ENCODE assay signal across 8 cellular contexts in the genomic region with DNA sequence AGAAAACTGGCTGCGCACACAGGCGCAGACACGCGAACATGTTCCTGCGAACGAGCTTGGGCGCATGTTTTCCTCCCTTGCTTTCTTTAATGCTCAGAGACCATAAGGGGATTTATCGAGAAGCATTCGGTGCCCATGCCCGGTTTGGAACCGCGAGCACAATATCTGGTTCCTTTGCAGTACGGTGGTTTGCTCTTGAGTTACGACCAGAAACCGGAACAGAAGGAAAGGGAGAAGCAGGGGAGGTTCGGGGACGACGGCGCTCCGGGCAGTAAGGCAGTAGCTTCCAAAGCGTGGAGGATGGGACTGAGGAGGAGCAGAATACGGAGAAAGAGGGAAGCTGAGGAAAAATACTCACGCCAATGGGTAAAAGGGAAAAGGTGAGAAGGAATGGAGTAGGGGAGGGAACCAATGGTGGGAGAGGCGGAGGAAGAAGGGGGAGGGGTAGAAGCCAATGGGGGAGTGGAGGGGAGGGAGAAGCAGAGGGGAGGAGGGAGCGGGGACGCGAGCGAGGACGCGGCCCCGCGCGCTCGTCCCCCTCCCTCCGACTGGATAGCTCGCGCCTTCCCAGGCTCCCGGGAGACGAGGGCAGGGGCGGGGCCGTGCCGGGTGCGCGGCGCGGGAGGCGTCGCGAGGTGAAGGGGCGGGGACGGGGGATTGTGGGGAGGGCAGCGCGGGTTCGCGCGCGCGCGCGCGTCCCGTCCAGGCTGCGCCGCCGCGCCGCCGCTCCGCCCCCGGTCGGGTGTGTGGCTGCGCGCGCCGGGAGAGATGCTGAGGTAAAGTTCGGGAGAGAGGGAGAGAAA. TPM values are rescaled to one million over a fixed set of nuclear protein-coding genes. Genes with fewer than 3 reads are reported as not detected.
DNase-seq lines count a peak whose midpoint lies in the region; ATAC-seq and TF ChIP-seq lines count a peak whose summit lies in the region.

No MANE protein-coding gene starts in this region.

- H3K36me3 Mint-ChIP-seq in activated CD4-positive, alpha-beta memory T cell treated with anti-CD3 and anti-CD28 coated beads, Interleukin-2, amount 10 ng/mL, durations not matched to agents 7 days and 5 days (ENCODE audit: low read depth) = peaks cover 13% of the 10 kb centered on the region

- TF ChIP-seq CTCF in AG10803 (conservative IDR thresholded peaks at IDR 0.05; ENCODE audit: low read length) (no peak), lung (IDR thresholded peaks at IDR 0.05; ENCODE audit: control extremely low read depth, extremely low read depth) (no peak)

- no peaks in the 10 kb centered on the region for H3K9me3 Mint-ChIP-seq in activated CD4-positive, alpha-beta memory T cell treated with anti-CD3 and anti-CD28 coated beads, Interleukin-2, amount 10 ng/mL, durations not matched to agents 7 days and 5 days

- POLR2A ChIA-PET in activated CD4-positive, alpha-beta memory T cell treated with anti-CD3 and anti-CD28 coated beads, Interleukin-2, amount 10 ng/mL, durations not matched to agents 7 days and 5 days (lab: Charles Lee) = interaction anchor here (0.7 to 3.1 kb wide), 10 partner anchors 9 to 656 kb away, joined by 3 to 13 read pairs (median 4); partner anchors contain the start of genes HEATR5A and RNU6-8

- no peaks in the 10 kb centered on the region for H3K27me3 ChIP-seq in ectodermal cell (ENCODE audit: control insufficient read depth, insufficient read depth, low read length, poor library complexity, severe bottlenecking)
- no peaks in the 10 kb centered on the region for H3K27me3 ChIP-seq in lung (ENCODE audit: control insufficient read depth, insufficient read depth)

- peak; percentile 96 for DNase-seq in AG10803 (ENCODE audit: low read depth)
- DNase-seq in NCI-H510A treated with DMSO at 0.1 percent for 48 hours (lab: John Stamatoyannopoulos, UW) = peak; percentile 90
- DNase-seq in activated CD4-positive, alpha-beta memory T cell treated with anti-CD3 and anti-CD28 coated beads, Interleukin-2, amount 10 ng/mL, durations not matched to agents 7 days and 5 days = peak; percentile 84
- peak; percentile 95 for DNase-seq in lung (ENCODE audit: low spot score)
- peak; percentile 47 to 65 (median 58) for DNase-seq in stimulated activated CD4-positive, alpha-beta T cell treated with anti-CD3 and anti-CD28 coated beads, TNF-alpha, amount 100 ng/mL, for 1 hour (ENCODE audit: low read depth in 3 of 3, low spot score in 1 of 3)

- 0 to 1% methylated on average over 76 of the region's 76 CpGs for WGBS in ectodermal cell, 2 experiments
- 0 to 1% methylated on average over 41 to 76 of the region's 76 CpGs for WGBS in lung, 2 donors

- peaks cover 18% of the 10 kb centered on the region for H3K27me3 Mint-ChIP-seq in activated CD4-positive, alpha-beta memory T cell treated with anti-CD3 and anti-CD28 coated beads, Interleukin-2, amount 10 ng/mL, durations not matched to agents 7 days and 5 days

- peaks cover 5% of the 10 kb centered on the region for H3K4me1 ChIP-seq in ectodermal cell (ENCODE audit: control insufficient read depth, insufficient read depth, low read length)
- peaks cover 0 to 5% of the 10 kb centered on the region in 2 donors for H3K4me1 ChIP-seq in lung (ENCODE audit: control insufficient read depth in 2 of 2, insufficient read depth in 2 of 2, low read length in 2 of 2)

- TF ChIP-seq POLR2A in GM19099 (IDR thresholded peaks at IDR 0.05; ENCODE audit: extremely low read depth, insufficient read length, low read depth) = peak; percentile 53

- CTCF ChIA-PET in activated CD4-positive, alpha-beta memory T cell treated with anti-CD3 and anti-CD28 coated beads, Interleukin-2, amount 10 ng/mL, durations not matched to agents 7 days and 5 days (lab: Charles Lee) = interaction anchor here (1.0 to 7.6 kb wide), 3 partner anchors 142 to 182 kb away, joined by 3 to 107 read pairs (median 6); no protein-coding TSS in a partner anchor

- H3K27ac ChIP-seq in ectodermal cell (ENCODE audit: insufficient read depth, low read depth, low read length, poor library complexity, severe bottlenecking) (peak overlapping the region; percentile 96), lung (ENCODE audit: low read depth in 1 of 2, low read length in 1 of 2) (peak overlapping the region; percentile 99)

- H3K4me1 Mint-ChIP-seq in activated CD4-positive, alpha-beta memory T cell treated with anti-CD3 and anti-CD28 coated beads, Interleukin-2, amount 10 ng/mL, durations not matched to agents 7 days and 5 days = peaks cover 35% of the 10 kb centered on the region

- peak overlapping the region; percentile 91 for H3K4me3 ChIP-seq in AG10803 (ENCODE audit: low read length)
- H3K4me3 ChIP-seq in ectodermal cell (ENCODE audit: insufficient read depth, low read depth, low read length) = peak overlapping the region; percentile 90
- peak overlapping the region; percentile 77 for H3K4me3 ChIP-seq in lung

- no peaks in the 10 kb centered on the region for H3K9me3 ChIP-seq in ectodermal cell (ENCODE audit: control insufficient read depth, low read length)
- H3K9me3 ChIP-seq in lung (ENCODE audit: control insufficient read depth in 2 of 2, insufficient read depth in 1 of 2, low read length in 1 of 2) = no peaks in the 10 kb centered on the region

- peak overlapping the region; percentile 72 for H3K27ac Mint-ChIP-seq in activated CD4-positive, alpha-beta memory T cell treated with anti-CD3 and anti-CD28 coated beads, Interleukin-2, amount 10 ng/mL, durations not matched to agents 7 days and 5 days

- peak overlapping the region; percentile 95 for H3K4me3 Mint-ChIP-seq in activated CD4-positive, alpha-beta memory T cell treated with anti-CD3 and anti-CD28 coated beads, Interleukin-2, amount 10 ng/mL, durations not matched to agents 7 days and 5 days

- H3K36me3 ChIP-seq in ectodermal cell (ENCODE audit: control insufficient read depth, insufficient read depth, low read length) (no peaks in the 10 kb centered on the region), lung (ENCODE audit: control insufficient read depth in 2 of 2, insufficient read depth in 2 of 2, low read length in 2 of 2) (no peaks in the 10 kb centered on the region)

- ATAC-seq in HG03378 (IDR thresholded peaks at IDR 0.05; ENCODE audit: unreplicated experiment) (peak; percentile 37), lung (ENCODE audit: insufficient read depth, low FRiP score) (peak; percentile 88)

RNA-seq across cellular contexts. Expression of gene ARHGAP5, which starts 0.6 kb away (rescaled TPM):
- total RNA-seq in activated CD4-positive, alpha-beta memory T cell treated with anti-CD3 and anti-CD28 coated beads, Interleukin-2, amount 10 ng/mL, durations not matched to agents 7 days and 5 days = 10 to 100 TPM; 35.5 to 42.7 TPM
- 67.4 TPM for polyA plus RNA-seq in ectodermal cell (2013, experiment 1 of 4)
- polyA plus RNA-seq in ectodermal cell (2013, experiment 2 of 4) = 68.4 TPM
- 60.3 TPM for polyA plus RNA-seq in ectodermal cell (2013, experiment 3 of 4)
- polyA plus RNA-seq in ectodermal cell (2013, experiment 4 of 4) = 65.7 TPM
- 100 to 1,000 TPM in 1 of 2 donors, 10 to 100 TPM in 1; 68.9 to 220 TPM for total RNA-seq in lung
- polyA plus RNA-seq in lung = 10 to 100 TPM; 12.3 to 13.4 TPM

Comparison
In these comparisons a context has a peak if more than half of its experiments do, and no peak if none do; other contexts are left out.
1. Peak in every context shown above with its lines: DNase-seq, ATAC-seq, H3K4me3 ChIP-seq and H3K27ac ChIP-seq.